32 cellular contexts compared by ENCODE assay signal in the genomic region with DNA sequence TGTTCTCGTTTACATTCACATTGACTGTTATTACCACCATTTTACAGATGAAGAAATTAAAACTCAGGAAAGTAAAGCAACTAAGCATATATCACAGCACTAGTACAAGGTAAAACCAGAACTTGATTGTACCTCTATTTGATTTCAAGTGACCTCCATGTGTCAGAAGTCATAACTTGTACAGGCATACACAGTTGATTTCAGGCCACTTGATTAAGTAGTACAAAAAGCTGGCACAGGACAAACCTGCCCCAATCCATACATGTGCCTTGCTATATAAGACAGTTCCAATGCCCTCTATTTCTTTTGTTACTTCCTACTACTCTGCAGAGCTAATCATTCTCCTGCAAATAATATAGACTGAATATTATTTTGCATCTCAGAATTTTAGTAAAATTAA. TPM values are rescaled to one million over a fixed set of nuclear protein-coding genes. Genes with fewer than 3 reads are reported as not detected.
"Had no signal": no experiment of that assay in that cellular context is flagged by ENCODE, and none has a peak within 500 bp of the region (broad histone marks: within the 10 kb centered on the region; RNA-seq: fewer than 3 reads in every experiment).

No MANE protein-coding gene starts in this region.

- H2AFZ ChIP-seq: neural progenitor cell, parathyroid adenoma had no signal

- H3K27me3 ChIP-seq: neural progenitor cell, ovary, right lobe of liver, sigmoid colon, stomach, thyroid gland, tibial nerve, upper lobe of left lung, vagina had no signal

- H3K27me3 Mint-ChIP-seq: progenitor cell of endocrine pancreas; stimulated activated naive CD8-positive, alpha-beta T cell treated with anti-CD3 and anti-CD28 coated beads, Interleukin-15, Interleukin-2, amounts not matched to agents 100 ng/mL and 50 ng/mL, for 24 hours had no signal

- H3K9ac ChIP-seq: neural progenitor cell, parathyroid adenoma had no signal

- H3K27ac Mint-ChIP-seq: naive thymus-derived CD8-positive, alpha-beta T cell; nephron; progenitor cell of endocrine pancreas; stimulated activated effector memory CD8-positive, alpha-beta T cell treated with anti-CD3 and anti-CD28 coated beads, Interleukin-12 subunit alpha, Interleukin-12 subunit beta, amount 100 ng/mL, for 72 hours; stimulated activated naive B cell treated with anti-CD40 and anti-IgM and Interleukin-4, amounts not matched to agents 10 μg/mL and 1 μg/mL and 100 μg/mL, for 72 hours; stimulated activated naive CD8-positive, alpha-beta T cell treated with anti-CD3 and anti-CD28 coated beads, Interleukin-15, Interleukin-2, amounts not matched to agents 100 ng/mL and 50 ng/mL, for 24 hours had no signal

- H3K4me3 Mint-ChIP-seq: naive thymus-derived CD8-positive, alpha-beta T cell; nephron; neural progenitor cell; stimulated activated effector memory CD8-positive, alpha-beta T cell treated with anti-CD3 and anti-CD28 coated beads, Interleukin-12 subunit alpha, Interleukin-12 subunit beta, amount 100 ng/mL, for 72 hours; stimulated activated naive B cell treated with anti-CD40 and anti-IgM and Interleukin-4, amounts not matched to agents 10 μg/mL and 1 μg/mL and 100 μg/mL, for 72 hours; stimulated activated naive CD8-positive, alpha-beta T cell treated with anti-CD3 and anti-CD28 coated beads, Interleukin-15, Interleukin-2, amounts not matched to agents 100 ng/mL and 50 ng/mL, for 24 hours had no signal

- H3K36me3 ChIP-seq: neural progenitor cell, ovary, right lobe of liver, sigmoid colon, stomach, thoracic aorta, thyroid gland, tibial nerve, upper lobe of left lung, vagina had no signal

- H3K27ac ChIP-seq: neural progenitor cell, ovary, parathyroid adenoma, psoas muscle, right lobe of liver, sigmoid colon, stomach, thoracic aorta, thyroid gland, tibial nerve, upper lobe of left lung, vagina had no signal

- H3K4me1 ChIP-seq: parathyroid adenoma, psoas muscle, right lobe of liver, sigmoid colon, stomach, thyroid gland, tibial nerve, upper lobe of left lung, vagina had no signal

- H3K79me2 ChIP-seq: parathyroid adenoma had no signal

- H3K4me2 ChIP-seq: neural progenitor cell had no signal

- H3K4me3 ChIP-seq: neural progenitor cell, ovary, psoas muscle, right lobe of liver, sigmoid colon, stomach, thoracic aorta, thyroid gland, tibial nerve, upper lobe of left lung, vagina had no signal

- H3K36me3 Mint-ChIP-seq: naive thymus-derived CD8-positive, alpha-beta T cell; neural progenitor cell; stimulated activated effector memory CD8-positive, alpha-beta T cell treated with anti-CD3 and anti-CD28 coated beads, Interleukin-12 subunit alpha, Interleukin-12 subunit beta, amount 100 ng/mL, for 72 hours; stimulated activated naive B cell treated with anti-CD40 and anti-IgM and Interleukin-4, amounts not matched to agents 10 μg/mL and 1 μg/mL and 100 μg/mL, for 72 hours had no signal

- H3K9me3 ChIP-seq: ovary, psoas muscle, right lobe of liver, sigmoid colon, stomach, thoracic aorta, thyroid gland, tibial nerve, upper lobe of left lung, vagina had no signal

- H3K9me3 Mint-ChIP-seq: neural progenitor cell had no signal

- ATAC-seq: naive thymus-derived CD8-positive, alpha-beta T cell; right lobe of liver; stimulated activated effector memory CD8-positive, alpha-beta T cell treated with anti-CD3 and anti-CD28 coated beads, Interleukin-12 subunit alpha, Interleukin-12 subunit beta, amount 100 ng/mL, for 72 hours; stimulated activated naive B cell treated with anti-CD40 and anti-IgM and Interleukin-4, amounts not matched to agents 10 μg/mL and 1 μg/mL and 100 μg/mL, for 72 hours had no signal

- DNase-seq: naive thymus-derived CD8-positive, alpha-beta T cell; occipital lobe; ovary; posterior cingulate gyrus; psoas muscle; right lobe of liver; sigmoid colon; small intestine; stimulated activated CD4-positive, alpha-beta T cell treated with anti-CD3 and anti-CD28 coated beads, Interleukin-15, amount 100 ng/mL, for 24 hours; stimulated activated CD4-positive, alpha-beta T cell treated with anti-CD3 and anti-CD28 coated beads, Interleukin-2, amount 100 ng/mL, for 24 hours; stimulated activated CD4-positive, alpha-beta T cell treated with anti-CD3 and anti-CD28 coated beads, Interleukin-2, amount 100 ng/mL, for 48 hours; stimulated activated CD4-positive, alpha-beta T cell treated with anti-CD3 and anti-CD28 coated beads, Interleukin-4, amount 100 ng/mL, for 24 hours; stimulated activated naive B cell treated with anti-CD40 and anti-IgM and Interleukin-4, amounts not matched to agents 10 μg/mL and 1 μg/mL and 100 μg/mL, for 72 hours; stimulated activated naive CD4-positive, alpha-beta T cell treated with Interleukin-2 at 50 U/mL for 16 hours; stomach; thyroid gland; upper lobe of left lung had no signal

- H3K4me1 Mint-ChIP-seq: naive thymus-derived CD8-positive, alpha-beta T cell; stimulated activated effector memory CD8-positive, alpha-beta T cell treated with anti-CD3 and anti-CD28 coated beads, Interleukin-12 subunit alpha, Interleukin-12 subunit beta, amount 100 ng/mL, for 72 hours; stimulated activated naive B cell treated with anti-CD40 and anti-IgM and Interleukin-4, amounts not matched to agents 10 μg/mL and 1 μg/mL and 100 μg/mL, for 72 hours had no signal

RNA-seq across cellular contexts. Expression of a gene that starts 58.8 kb away (rescaled TPM):
- total RNA-seq: naive thymus-derived CD8-positive, alpha-beta T cell; occipital lobe; osteoblast; progenitor cell of endocrine pancreas; renal cortical epithelial cell; right lobe of liver; sigmoid colon; subcutaneous adipose tissue; temporal lobe; thoracic aorta; thyroid gland; tibial nerve; upper lobe of left lung; ureter; vagina had no signal
- polyA plus RNA-seq: naive thymus-derived CD8-positive, alpha-beta T cell; neural cell; ovary; sigmoid colon; small intestine; stomach had no signal
